In the genomic region with DNA sequence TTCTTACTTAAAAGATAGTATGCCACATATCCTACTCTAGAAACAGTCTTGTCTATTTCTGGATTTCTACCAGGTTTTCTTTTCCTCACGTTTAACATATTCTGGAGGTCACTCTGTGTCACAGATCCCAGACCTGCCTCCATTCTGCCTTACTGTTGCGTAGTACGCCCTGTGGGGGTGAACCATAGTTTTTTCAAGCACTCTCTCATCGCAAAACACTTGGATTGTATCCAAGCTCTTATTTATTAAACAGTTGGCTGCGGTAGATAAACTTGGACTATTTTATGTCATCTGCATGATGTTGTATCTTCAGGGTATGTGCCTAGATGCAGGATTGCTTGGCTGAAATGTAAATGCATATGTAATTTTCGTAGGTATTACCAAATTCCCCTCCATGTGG, we compare ENCODE assay signal across 17 cellular contexts.
"Had no signal": no experiment of that assay in that cellular context is flagged by ENCODE, and none has a peak within 500 bp of the region (broad histone marks: within the 10 kb centered on the region; RNA-seq: fewer than 3 reads in every experiment).

No MANE protein-coding gene starts in this region.

- H3K36me3 Mint-ChIP-seq: activated naive CD8-positive, alpha-beta T cell had no signal

- H3K27ac Mint-ChIP-seq: activated CD4-positive, alpha-beta memory T cell treated with anti-CD3 and anti-CD28 coated beads, Interleukin-2, amount 10 ng/mL, durations not matched to agents 7 days and 5 days; activated CD4-positive, alpha-beta T cell treated with anti-CD3 and anti-CD28 coated beads for 36 hours; activated naive CD8-positive, alpha-beta T cell; effector memory CD8-positive, alpha-beta T cell; naive thymus-derived CD8-positive, alpha-beta T cell had no signal

- H3K27ac ChIP-seq: epithelial cell of prostate, prostate gland, right lobe of liver, VCaP had no signal

- H3K27me3 Mint-ChIP-seq: brain had no signal

- DNase-seq: activated CD4-positive, alpha-beta memory T cell treated with anti-CD3 and anti-CD28 coated beads, Interleukin-2, amount 10 ng/mL, durations not matched to agents 7 days and 5 days; activated CD4-positive, alpha-beta T cell treated with anti-CD3 and anti-CD28 coated beads for 36 hours; activated gamma-delta T cell; activated T-cell treated with anti-CD3 and anti-CD28 coated beads, Interleukin-2, amount 50 U/mL, for 48 hours; amygdala; effector memory CD8-positive, alpha-beta T cell; hypothalamus; naive thymus-derived CD8-positive, alpha-beta T cell; nucleus accumbens; right lobe of liver; stimulated activated naive B cell treated with anti-CD40 and anti-IgM and Interleukin-4, amounts not matched to agents 10 μg/mL and 1 μg/mL and 100 μg/mL, for 72 hours had no signal

- H3K9me3 ChIP-seq: prostate gland, right lobe of liver had no signal

- ATAC-seq: activated CD4-positive, alpha-beta T cell treated with anti-CD3 and anti-CD28 coated beads for 36 hours; effector memory CD8-positive, alpha-beta T cell; naive thymus-derived CD8-positive, alpha-beta T cell; stimulated activated naive B cell treated with anti-CD40 and anti-IgM and Interleukin-4, amounts not matched to agents 10 μg/mL and 1 μg/mL and 100 μg/mL, for 72 hours had no signal

- H3K4me3 ChIP-seq: prostate gland, right lobe of liver had no signal

- H3K36me3 ChIP-seq: prostate gland, right lobe of liver had no signal

- H3K4me3 Mint-ChIP-seq: activated CD4-positive, alpha-beta memory T cell treated with anti-CD3 and anti-CD28 coated beads, Interleukin-2, amount 10 ng/mL, durations not matched to agents 7 days and 5 days; activated CD4-positive, alpha-beta T cell treated with anti-CD3 and anti-CD28 coated beads for 36 hours; activated naive CD8-positive, alpha-beta T cell; brain; central memory CD8-positive, alpha-beta T cell; effector memory CD8-positive, alpha-beta T cell; naive thymus-derived CD8-positive, alpha-beta T cell; stimulated activated naive B cell treated with anti-CD40 and anti-IgM and Interleukin-4, amounts not matched to agents 10 μg/mL and 1 μg/mL and 100 μg/mL, for 72 hours had no signal

- H3K4me1 Mint-ChIP-seq: activated CD4-positive, alpha-beta memory T cell treated with anti-CD3 and anti-CD28 coated beads, Interleukin-2, amount 10 ng/mL, durations not matched to agents 7 days and 5 days; activated CD4-positive, alpha-beta T cell treated with anti-CD3 and anti-CD28 coated beads for 36 hours; central memory CD8-positive, alpha-beta T cell had no signal

- H3K9me3 Mint-ChIP-seq: activated CD4-positive, alpha-beta memory T cell treated with anti-CD3 and anti-CD28 coated beads, Interleukin-2, amount 10 ng/mL, durations not matched to agents 7 days and 5 days; central memory CD8-positive, alpha-beta T cell; effector memory CD8-positive, alpha-beta T cell; naive thymus-derived CD8-positive, alpha-beta T cell had no signal
